15 cellular contexts compared by ENCODE assay signal in genomic region chr13:25701304-25701703, GRCh38.
A peak's percentile ranks its signal among the peaks of the same experiment; 100 is the strongest.
DNase-seq lines count a peak whose midpoint lies in the region; ATAC-seq and TF ChIP-seq lines count a peak whose summit lies in the region.
"Had no signal": no experiment of that assay in that cellular context is flagged by ENCODE, and none has a peak within 500 bp of the region (broad histone marks: within the 10 kb centered on the region; RNA-seq: fewer than 3 reads in every experiment).

No MANE protein-coding gene starts in this region.

- DNase-seq in M059J (ENCODE audit: low read depth) (peak; percentile 35), kidney epithelial cell (ENCODE audit: low read depth) (peak; percentile 10), lower lobe of right lung (no peak), renal cortical epithelial cell (ENCODE audit: low read depth) (peak; percentile 76), DMS53 treated with DMSO at 0.1 percent for 48 hours (lab: John Stamatoyannopoulos, UW; ENCODE audit: unreplicated experiment) (no peak), OCI-M2 (lab: John Stamatoyannopoulos, UW; ENCODE audit: unreplicated experiment) (no peak)
- DNase-seq in activated CD4-positive, CD25-positive, alpha-beta regulatory T cell (lab: John Stamatoyannopoulos, UW) = no peak
- DNase-seq: C1 segment of cervical spinal cord; Caco-2; CD4-positive, alpha-beta memory T cell; DMS153; DMS79; H7; HCEC 1CT had no signal

- TF ChIP-seq CTCF in kidney epithelial cell (IDR thresholded peaks at IDR 0.05; ENCODE audit: insufficient read depth, low read length, poor library complexity, severe bottlenecking) (no peak), lower lobe of right lung (IDR thresholded peaks at IDR 0.05) (no peak)

- H3K36me3 ChIP-seq in kidney epithelial cell (ENCODE audit: control insufficient read depth, insufficient read depth, low read length) = no peaks in the 10 kb centered on the region
- no peaks in the 10 kb centered on the region for H3K36me3 ChIP-seq in lower lobe of right lung

- ATAC-seq in lower lobe of right lung = peak; percentile 23 to 29
- ATAC-seq in HG02610 (IDR thresholded peaks at IDR 0.05; ENCODE audit: unreplicated experiment) = no peak

- H3K9me3 ChIP-seq in lower lobe of right lung = no peaks in the 10 kb centered on the region
- H3K9me3 ChIP-seq: Caco-2 had no signal

- intact Hi-C loops in lower lobe of right lung (cut with DNase I) = no loop called here

- no peaks in the 10 kb centered on the region for H3K4me1 ChIP-seq in lower lobe of right lung
- H3K4me1 ChIP-seq: Caco-2 had no signal

- no peaks in the 10 kb centered on the region for H3K27me3 ChIP-seq in kidney epithelial cell (ENCODE audit: control insufficient read depth, insufficient read depth, low read length)
- H3K27me3 ChIP-seq in lower lobe of right lung (ENCODE audit: low read depth) = no peaks in the 10 kb centered on the region

- H3K4me3 ChIP-seq in kidney epithelial cell (ENCODE audit: low read depth, low read length) (no peak overlapping the region), lower lobe of right lung (no peak overlapping the region)

- H3K27ac ChIP-seq in lower lobe of right lung = no peak overlapping the region

Comparison
In these comparisons a context has a peak if more than half of its experiments do, and no peak if none do; other contexts are left out.
1. DNase-seq: peak in M059J (single experiment), kidney epithelial cell (single experiment) and renal cortical epithelial cell (single experiment); none in lower lobe of right lung (single experiment), activated CD4-positive, CD25-positive, alpha-beta regulatory T cell (0 of 4), DMS53 treated with DMSO at 0.1 percent for 48 hours (single experiment) and OCI-M2 (single experiment).